ENCODE assay signal across 25 cellular contexts in the genomic region with DNA sequence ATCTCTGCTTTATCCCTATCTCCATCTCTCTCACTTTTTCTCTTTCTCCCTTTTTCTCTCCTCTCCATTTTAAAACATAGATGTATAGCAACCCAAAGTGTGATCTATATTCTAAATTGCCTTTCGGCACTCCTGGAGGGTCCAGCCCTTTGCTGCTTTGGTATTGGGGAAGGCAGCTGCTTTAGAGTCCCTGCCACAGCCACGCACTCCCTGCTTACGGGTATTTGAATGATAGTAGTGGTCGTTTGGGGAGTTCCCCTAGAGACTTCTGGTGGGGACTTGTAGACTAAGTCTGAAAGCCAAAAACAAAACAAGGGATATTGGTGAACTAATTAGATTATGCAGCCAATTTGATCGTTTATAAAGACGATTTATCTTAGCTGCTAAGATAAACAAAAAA. TPM values are rescaled to one million over a fixed set of nuclear protein-coding genes. Genes with fewer than 3 reads are reported as not detected.
"Had no signal": no experiment of that assay in that cellular context is flagged by ENCODE, and none has a peak within 500 bp of the region (broad histone marks: within the 10 kb centered on the region; RNA-seq: fewer than 3 reads in every experiment).

No MANE protein-coding gene starts in this region.

- H3K4me1 ChIP-seq: ascending aorta had no signal

- H3K9me3 Mint-ChIP-seq: activated CD4-positive, alpha-beta T cell treated with anti-CD3 and anti-CD28 coated beads, Interleukin-2, amount 10 ng/mL, durations not matched to agents 24 days and 14 days; activated naive CD4-positive, alpha-beta T cell treated with anti-CD3 and anti-CD28 coated beads, Interleukin-2, amount 50 U/mL, for 24 hours; activated naive CD8-positive, alpha-beta T cell treated with anti-CD3 and anti-CD28 coated beads, Interleukin-2, amount 10 ng/mL, durations not matched to agents 7 days and 5 days; activated T-cell treated with anti-CD3 and anti-CD28 coated beads, Interleukin-2, amount 50 U/mL, for 24 hours; activated T-helper 2 cell treated with anti-CD3 and anti-CD28 coated beads, Interferon-gamma antibody, Interleukin-2, Interleukin-4, amounts not matched to agents 10 μg/mL and 5 μg/mL and 100 μg/mL, durations not matched to agents 14 hours and 24 hours and 36 hours; central memory CD8-positive, alpha-beta T cell had no signal

- H3K27me3 ChIP-seq: ascending aorta, cardiac muscle cell had no signal

- H3K4me3 ChIP-seq: ascending aorta, cardiac muscle cell had no signal

- H3K4me3 Mint-ChIP-seq: activated CD4-positive, alpha-beta T cell treated with anti-CD3 and anti-CD28 coated beads, Interleukin-2, amount 10 ng/mL, durations not matched to agents 24 days and 14 days; activated CD8-positive, alpha-beta T cell treated with anti-CD3 and anti-CD28 coated beads, Interleukin-2, amount 10 ng/mL, durations not matched to agents 7 days and 5 days; activated naive CD4-positive, alpha-beta T cell treated with anti-CD3 and anti-CD28 coated beads, Interleukin-2, amount 50 U/mL, for 24 hours; activated naive CD8-positive, alpha-beta T cell treated with anti-CD3 and anti-CD28 coated beads, Interleukin-2, amount 10 ng/mL, durations not matched to agents 7 days and 5 days; activated T-cell treated with anti-CD3 and anti-CD28 coated beads, Interleukin-2, amount 50 U/mL, for 24 hours; central memory CD8-positive, alpha-beta T cell had no signal

- H3K27ac Mint-ChIP-seq: activated CD4-positive, alpha-beta T cell treated with anti-CD3 and anti-CD28 coated beads, Interleukin-2, amount 10 ng/mL, durations not matched to agents 24 days and 14 days; activated CD8-positive, alpha-beta T cell treated with anti-CD3 and anti-CD28 coated beads, Interleukin-2, amount 10 ng/mL, durations not matched to agents 7 days and 5 days; activated naive CD4-positive, alpha-beta T cell treated with anti-CD3 and anti-CD28 coated beads, Interleukin-2, amount 50 U/mL, for 24 hours; activated naive CD8-positive, alpha-beta T cell treated with anti-CD3 and anti-CD28 coated beads, Interleukin-2, amount 10 ng/mL, durations not matched to agents 7 days and 5 days; activated T-cell treated with anti-CD3 and anti-CD28 coated beads, Interleukin-2, amount 50 U/mL, for 24 hours; activated T-helper 2 cell treated with anti-CD3 and anti-CD28 coated beads, Interferon-gamma antibody, Interleukin-2, Interleukin-4, amounts not matched to agents 10 μg/mL and 5 μg/mL and 100 μg/mL, durations not matched to agents 14 hours and 24 hours and 36 hours had no signal

- H3K4me1 Mint-ChIP-seq: activated CD4-positive, alpha-beta T cell treated with anti-CD3 and anti-CD28 coated beads, Interleukin-2, amount 10 ng/mL, durations not matched to agents 24 days and 14 days; activated naive CD4-positive, alpha-beta T cell treated with anti-CD3 and anti-CD28 coated beads, Interleukin-2, amount 50 U/mL, for 24 hours; activated naive CD8-positive, alpha-beta T cell treated with anti-CD3 and anti-CD28 coated beads, Interleukin-2, amount 10 ng/mL, durations not matched to agents 7 days and 5 days; central memory CD8-positive, alpha-beta T cell had no signal

- DNase-seq: activated CD4-positive, alpha-beta T cell treated with anti-CD3 and anti-CD28 coated beads, Interleukin-2, amount 10 ng/mL, durations not matched to agents 24 days and 14 days; activated CD4-positive, alpha-beta T cell treated with anti-CD3 and anti-CD28 coated beads, Interleukin-2, amount 50 U/mL, for 4 hours; activated CD8-positive, alpha-beta T cell treated with anti-CD3 and anti-CD28 coated beads, Interleukin-2, amount 10 ng/mL, durations not matched to agents 7 days and 5 days; activated gamma-delta T cell; activated naive CD4-positive, alpha-beta T cell treated with Interleukin-2 at 50 U/mL for 16 hours; activated naive CD8-positive, alpha-beta T cell treated with anti-CD3 and anti-CD28 coated beads, Interleukin-2, amount 10 ng/mL, durations not matched to agents 7 days and 5 days; activated T-cell treated with anti-CD3 and anti-CD28 coated beads, Interleukin-2, amount 50 U/mL, for 24 hours; amygdala; NCI-H1105; NCI-H1417 treated with DMSO at 0.1 percent for 48 hours; NCI-H187 treated with DMSO at 0.1 percent for 48 hours; NCI-H2081; NCI-H2227 treated with DMSO at 0.1 percent for 48 hours; NCI-H446; NCI-H69; OCI-M1; Right ventricle myocardium superior; T1000; WERI-Rb-1 had no signal

- ATAC-seq: activated CD8-positive, alpha-beta T cell treated with anti-CD3 and anti-CD28 coated beads, Interleukin-2, amount 10 ng/mL, durations not matched to agents 7 days and 5 days had no signal

- H3K36me3 Mint-ChIP-seq: activated naive CD4-positive, alpha-beta T cell treated with anti-CD3 and anti-CD28 coated beads, Interleukin-2, amount 50 U/mL, for 24 hours; activated naive CD8-positive, alpha-beta T cell treated with anti-CD3 and anti-CD28 coated beads, Interleukin-2, amount 10 ng/mL, durations not matched to agents 7 days and 5 days had no signal

- H3K9me3 ChIP-seq: ascending aorta had no signal

- H3K36me3 ChIP-seq: ascending aorta, cardiac muscle cell, WERI-Rb-1 had no signal

- H3K27ac ChIP-seq: ascending aorta, cardiac muscle cell, WERI-Rb-1 had no signal

RNA-seq across cellular contexts. Expression of gene QPCT, which starts 11.9 kb away (rescaled TPM):
- total RNA-seq: activated CD8-positive, alpha-beta T cell treated with anti-CD3 and anti-CD28 coated beads, Interleukin-2, amount 10 ng/mL, durations not matched to agents 7 days and 5 days; T-helper 2 cell treated with Interferon-gamma antibody and Interleukin-4, amounts not matched to agents 100 ng/mL and 5 ng/mL, for 36 hours had no signal
